29 cellular contexts compared by ENCODE assay signal in genomic region chr6:87164506-87164905, GRCh38. TPM values are rescaled to one million over a fixed set of nuclear protein-coding genes. Genes with fewer than 3 reads are reported as not detected.
A peak's percentile ranks its signal among the peaks of the same experiment; 100 is the strongest.
DNase-seq lines count a peak whose midpoint lies in the region; ATAC-seq and TF ChIP-seq lines count a peak whose summit lies in the region.
"Had no signal": no experiment of that assay in that cellular context is flagged by ENCODE, and none has a peak within 500 bp of the region (broad histone marks: within the 10 kb centered on the region; RNA-seq: fewer than 3 reads in every experiment).

No MANE protein-coding gene starts in this region.

- no peak for ATAC-seq in CD4-positive, CD25-positive, alpha-beta regulatory T cell (ENCODE audit: low read depth in 2 of 2)
- peak; percentile 7 for ATAC-seq in GM18511 (IDR thresholded peaks at IDR 0.05; ENCODE audit: unreplicated experiment)
- no peak for ATAC-seq in activated T-helper 17 cell treated with anti-CD3 and anti-CD28 coated beads, Interleukin-2, amount 50 U/mL, for 72 hours (replicated peaks)
- no peak for ATAC-seq in naive B cell (ENCODE audit: low read depth in 2 of 2)
- ATAC-seq: activated CD8-positive, alpha-beta T cell treated with anti-CD3 and anti-CD28 coated beads, Interleukin-2, amount 10 ng/mL, durations not matched to agents 7 days and 5 days; heart right ventricle; PC-3 had no signal

- DNase-seq in CD4-positive, CD25-positive, alpha-beta regulatory T cell: no peak
- DNase-seq in naive B cell (no peak), MV-4-11 (lab: John Stamatoyannopoulos, UW) (no peak), glutamatergic neuron (no peak), left ventricle myocardium inferior (no peak)
- DNase-seq: activated CD4-positive, alpha-beta T cell treated with anti-CD3 and anti-CD28 coated beads for 1 hour; activated CD8-positive, alpha-beta T cell treated with anti-CD3 and anti-CD28 coated beads, Interleukin-2, amount 10 ng/mL, durations not matched to agents 7 days and 5 days; activated effector memory CD4-positive, alpha-beta T cell treated with anti-CD3 and anti-CD28 coated beads, Interleukin-2, amount 50 U/mL, for 16 hours; Calu3; DND-41; foreskin melanocyte; GF-D8; heart right ventricle; kidney; natural killer cell; NCI-H2029 treated with DMSO at 0.1 percent for 48 hours; NCI-H526; nucleus accumbens; PC-3; stimulated activated CD4-positive, alpha-beta T cell treated with anti-CD3 and anti-CD28 coated beads, Interleukin-4, amount 100 ng/mL, for 4 hours; T-helper 2 cell; transverse colon had no signal

- no peaks in the 10 kb centered on the region for H3K9me3 ChIP-seq in CD4-positive, CD25-positive, alpha-beta regulatory T cell (ENCODE audit: control insufficient read depth in 2 of 2, low read length in 2 of 2)
- no peaks in the 10 kb centered on the region for H3K9me3 ChIP-seq in left ventricle myocardium inferior (replicated peaks)
- H3K9me3 ChIP-seq: esophagus muscularis mucosa, heart right ventricle, transverse colon had no signal

- H3K4me1 ChIP-seq in CD4-positive, CD25-positive, alpha-beta regulatory T cell (ENCODE audit: control insufficient read depth, insufficient read depth, low read length, poor library complexity, severe bottlenecking): peaks cover 80% of the 10 kb centered on the region
- peaks cover 72% of the 10 kb centered on the region for H3K4me1 ChIP-seq in left ventricle myocardium inferior

- no peaks in the 10 kb centered on the region for H3K9me3 Mint-ChIP-seq in CD4-positive, CD25-positive, alpha-beta regulatory T cell
- no peaks in the 10 kb centered on the region for H3K9me3 Mint-ChIP-seq in activated T-helper 17 cell treated with anti-CD3 and anti-CD28 coated beads, Interleukin-2, amount 50 U/mL, for 72 hours
- H3K9me3 Mint-ChIP-seq in naive B cell: no peaks in the 10 kb centered on the region
- peaks cover 1% of the 10 kb centered on the region for H3K9me3 Mint-ChIP-seq in glutamatergic neuron (ENCODE audit: unreplicated experiment)
- H3K9me3 Mint-ChIP-seq: central memory CD8-positive, alpha-beta T cell; mesothelial cell of epicardium; natural killer cell had no signal

- H3K36me3 ChIP-seq in CD4-positive, CD25-positive, alpha-beta regulatory T cell (ENCODE audit: control insufficient read depth, insufficient read depth, low read length): peaks cover 3% of the 10 kb centered on the region
- no peaks in the 10 kb centered on the region for H3K36me3 ChIP-seq in left ventricle myocardium inferior
- H3K36me3 ChIP-seq: esophagus muscularis mucosa, transverse colon had no signal

- TF ChIP-seq CTCF in glutamatergic neuron (IDR thresholded peaks at IDR 0.05; ENCODE audit: partially characterized antibody, unreplicated experiment): no peak
- TF ChIP-seq CTCF in left ventricle myocardium inferior (IDR thresholded peaks at IDR 0.05; ENCODE audit: borderline replicate concordance): no peak

- intact Hi-C loops in left ventricle myocardium inferior (cut with micrococcal nuclease): no loop called here

- peak overlapping the region in 3 of 4 donors; percentile 10 to 61 (median 32) for H3K4me3 Mint-ChIP-seq in CD4-positive, CD25-positive, alpha-beta regulatory T cell
- peak overlapping the region; percentile 33 for H3K4me3 Mint-ChIP-seq in activated T-helper 17 cell treated with anti-CD3 and anti-CD28 coated beads, Interleukin-2, amount 50 U/mL, for 72 hours
- no peak overlapping the region for H3K4me3 Mint-ChIP-seq in naive B cell
- H3K4me3 Mint-ChIP-seq in glutamatergic neuron (ENCODE audit: unreplicated experiment): no peak overlapping the region
- H3K4me3 Mint-ChIP-seq: activated CD8-positive, alpha-beta T cell treated with anti-CD3 and anti-CD28 coated beads, Interleukin-2, amount 10 ng/mL, durations not matched to agents 7 days and 5 days; central memory CD8-positive, alpha-beta T cell; mesothelial cell of epicardium; natural killer cell had no signal

- no peaks in the 10 kb centered on the region for H3K27me3 ChIP-seq in CD4-positive, CD25-positive, alpha-beta regulatory T cell (ENCODE audit: control insufficient read depth, insufficient read depth, low read length)
- H3K27me3 ChIP-seq in left ventricle myocardium inferior (ENCODE audit: low read depth): no peaks in the 10 kb centered on the region
- H3K27me3 ChIP-seq: esophagus muscularis mucosa, heart right ventricle, transverse colon had no signal

- peaks cover 67 to 96% (median 78%) of the 10 kb centered on the region in 4 donors for H3K4me1 Mint-ChIP-seq in CD4-positive, CD25-positive, alpha-beta regulatory T cell
- H3K4me1 Mint-ChIP-seq in activated T-helper 17 cell treated with anti-CD3 and anti-CD28 coated beads, Interleukin-2, amount 50 U/mL, for 72 hours: peaks cover 51% of the 10 kb centered on the region
- H3K4me1 Mint-ChIP-seq in naive B cell (peaks cover 48 to 86% (median 71%) of the 10 kb centered on the region in 3 donors), glutamatergic neuron (ENCODE audit: low read depth, unreplicated experiment) (peaks cover 40% of the 10 kb centered on the region)

- no peaks in the 10 kb centered on the region for H3K27me3 Mint-ChIP-seq in CD4-positive, CD25-positive, alpha-beta regulatory T cell
- H3K27me3 Mint-ChIP-seq in activated T-helper 17 cell treated with anti-CD3 and anti-CD28 coated beads, Interleukin-2, amount 50 U/mL, for 72 hours: no peaks in the 10 kb centered on the region
- H3K27me3 Mint-ChIP-seq in naive B cell (no peaks in the 10 kb centered on the region), glutamatergic neuron (ENCODE audit: unreplicated experiment) (no peaks in the 10 kb centered on the region)
- H3K27me3 Mint-ChIP-seq: central memory CD8-positive, alpha-beta T cell had no signal

- H3K27ac ChIP-seq in CD4-positive, CD25-positive, alpha-beta regulatory T cell (ENCODE audit: insufficient read depth, low read length, poor library complexity, severe bottlenecking): peak overlapping the region; percentile 2
- no peak overlapping the region for H3K27ac ChIP-seq in left ventricle myocardium inferior (replicated peaks)
- H3K27ac ChIP-seq: C4-2B, esophagus muscularis mucosa, heart right ventricle, SK-N-MC, transverse colon had no signal

- peak overlapping the region; percentile 51 for H3K4me3 ChIP-seq in CD4-positive, CD25-positive, alpha-beta regulatory T cell (ENCODE audit: low read depth, low read length)
- H3K4me3 ChIP-seq in left ventricle myocardium inferior: no peak overlapping the region
- H3K4me3 ChIP-seq: esophagus muscularis mucosa, heart right ventricle, SK-N-MC, transverse colon had no signal

- peak overlapping the region in 1 of 3 donors; percentile 56 for H3K27ac Mint-ChIP-seq in CD4-positive, CD25-positive, alpha-beta regulatory T cell
- H3K27ac Mint-ChIP-seq in activated T-helper 17 cell treated with anti-CD3 and anti-CD28 coated beads, Interleukin-2, amount 50 U/mL, for 72 hours: no peak overlapping the region
- H3K27ac Mint-ChIP-seq in naive B cell (peak overlapping the region in 5 of 6 donors; percentile 28 to 80 (median 67)), glutamatergic neuron (ENCODE audit: unreplicated experiment) (no peak overlapping the region)
- H3K27ac Mint-ChIP-seq: activated CD8-positive, alpha-beta T cell treated with anti-CD3 and anti-CD28 coated beads, Interleukin-2, amount 10 ng/mL, durations not matched to agents 7 days and 5 days had no signal

- peaks cover 9% of the 10 kb centered on the region for H3K36me3 Mint-ChIP-seq in CD4-positive, CD25-positive, alpha-beta regulatory T cell
- H3K36me3 Mint-ChIP-seq in activated T-helper 17 cell treated with anti-CD3 and anti-CD28 coated beads, Interleukin-2, amount 50 U/mL, for 72 hours (ENCODE audit: low read depth): peaks cover 99% of the 10 kb centered on the region
- H3K36me3 Mint-ChIP-seq in naive B cell (no peaks in the 10 kb centered on the region), glutamatergic neuron (ENCODE audit: unreplicated experiment) (no peaks in the 10 kb centered on the region)
- H3K36me3 Mint-ChIP-seq: natural killer cell had no signal

RNA-seq across cellular contexts. Expression of gene ZNF292, which starts 9.1 kb away (rescaled TPM):
- total RNA-seq in CD4-positive, CD25-positive, alpha-beta regulatory T cell: 119 TPM
- polyA plus RNA-seq in CD4-positive, CD25-positive, alpha-beta regulatory T cell: 10 to 100 TPM; 25.6 to 44.1 (median 29.4) TPM
- 100 to 1,000 TPM in 1 of 2 donors, 10 to 100 TPM in 1; 77.2 to 209 TPM for total RNA-seq in activated T-helper 17 cell treated with anti-CD3 and anti-CD28 coated beads, Interleukin-2, amount 50 U/mL, for 72 hours
- 10 to 100 TPM; 19.4 to 48.9 (median 38.4) TPM for polyA plus RNA-seq in naive B cell (ENCODE audit: low read depth in 6 of 6)
- total RNA-seq in glutamatergic neuron (ENCODE audit: unreplicated experiment) (89.9 TPM), left ventricle myocardium inferior (28.2 TPM)

Comparison
In these comparisons a context has a peak if more than half of its experiments do, and no peak if none do; other contexts are left out.
1. H3K27ac Mint-ChIP-seq: peak in naive B cell (5 of 6); none in activated T-helper 17 cell treated with anti-CD3 and anti-CD28 coated beads, Interleukin-2, amount 50 U/mL, for 72 hours (single experiment) and glutamatergic neuron (single experiment).
2. H3K4me3 Mint-ChIP-seq: peak in CD4-positive, CD25-positive, alpha-beta regulatory T cell (3 of 4) and activated T-helper 17 cell treated with anti-CD3 and anti-CD28 coated beads, Interleukin-2, amount 50 U/mL, for 72 hours (single experiment); none in naive B cell (0 of 8) and glutamatergic neuron (single experiment).